ENCODE assay signal across 16 cellular contexts in the genomic region with DNA sequence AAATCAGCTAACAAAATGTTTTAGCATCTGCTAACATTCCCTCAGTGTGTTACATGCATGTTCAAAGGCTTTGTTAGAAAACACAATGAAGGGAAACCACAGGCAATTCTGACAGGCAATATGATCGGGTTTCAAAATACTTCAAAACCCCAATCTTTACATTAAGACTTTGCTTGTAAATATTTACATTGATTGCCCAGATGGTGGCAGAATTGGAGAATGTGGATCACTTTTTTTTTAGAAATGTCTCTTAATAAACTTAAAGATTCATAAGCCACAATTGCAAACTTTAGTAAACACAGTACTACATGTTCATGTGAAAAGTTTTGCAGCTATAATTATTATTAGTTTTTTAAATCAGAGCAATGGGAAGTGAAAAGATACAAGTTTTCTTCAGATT.
A peak's percentile ranks its signal among the peaks of the same experiment; 100 is the strongest.
DNase-seq lines count a peak whose midpoint lies in the region; ATAC-seq and TF ChIP-seq lines count a peak whose summit lies in the region.
"Had no signal": no experiment of that assay in that cellular context is flagged by ENCODE, and none has a peak within 500 bp of the region (broad histone marks: within the 10 kb centered on the region; RNA-seq: fewer than 3 reads in every experiment).

No MANE protein-coding gene starts in this region.

- CTCF ChIA-PET in PC-3 (lab: Charles Lee): no interaction called here

- no peaks in the 10 kb centered on the region for H3K9me2 ChIP-seq in PC-3 (replicated peaks; ENCODE audit: low read length)

- no TSS peak for BruUV-seq in PC-3 (replicated peaks; lab: Mats Ljungman, UMichigan)

- H3F3A ChIP-seq in PC-3 (ENCODE audit: low read length, unreplicated experiment) (no peaks in the 10 kb centered on the region), smooth muscle cell (ENCODE audit: low read depth) (no peaks in the 10 kb centered on the region)

- H3K9ac ChIP-seq in PC-3 (ENCODE audit: low read length) (no peak overlapping the region), smooth muscle cell (ENCODE audit: low read depth) (no peak overlapping the region)
- H3K9ac ChIP-seq: KMS-11 had no signal

- H3K79me2 ChIP-seq in PC-3 (ENCODE audit: low read length): no peaks in the 10 kb centered on the region
- H3K79me2 ChIP-seq in smooth muscle cell (ENCODE audit: low read depth): no peaks in the 10 kb centered on the region

- no peak for ATAC-seq in PC-3
- ATAC-seq in foreskin keratinocyte: no peak
- no peak for ATAC-seq in HG03439 (IDR thresholded peaks at IDR 0.05; ENCODE audit: unreplicated experiment)
- ATAC-seq: HepG2 had no signal

- DNase-seq in PC-3: peak; percentile 15
- DNase-seq in foreskin keratinocyte: no peak
- no peak for DNase-seq in smooth muscle cell (lab: John Stamatoyannopoulos, UW; ENCODE audit: unreplicated experiment)
- DNase-seq in NCI-H2107 treated with DMSO at 0.1 percent for 48 hours (lab: John Stamatoyannopoulos, UW; ENCODE audit: unreplicated experiment): no peak
- DNase-seq in occipital lobe (lab: John Stamatoyannopoulos, UW): no peak
- DNase-seq: Caco-2, DMS79 treated with DMSO at 0.1 percent for 48 hours, HFFc6, NCI-H1092 treated with DMSO at 0.1 percent for 48 hours, NCI-H510A treated with DMSO at 0.1 percent for 48 hours, NCI-H82, SHP77 had no signal

- 74% methylated on average over 1 of the region's 1 CpG for WGBS in smooth muscle cell (ENCODE audit: low lambda C conversion rate)

- H4K20me1 ChIP-seq in PC-3 (ENCODE audit: low read length) (no peaks in the 10 kb centered on the region), smooth muscle cell (ENCODE audit: low read depth) (no peaks in the 10 kb centered on the region)

- intact Hi-C loops in PC-3 (cut with micrococcal nuclease): no loop called here

- H3K27me3 ChIP-seq in PC-3 (ENCODE audit: low read length): no peaks in the 10 kb centered on the region
- no peaks in the 10 kb centered on the region for H3K27me3 ChIP-seq in foreskin keratinocyte
- H3K27me3 ChIP-seq in smooth muscle cell (ENCODE audit: low read depth): no peaks in the 10 kb centered on the region

- no peak overlapping the region for H3K27ac ChIP-seq in PC-3 (ENCODE audit: low read length)
- no peak overlapping the region for H3K27ac ChIP-seq in foreskin keratinocyte
- no peak overlapping the region for H3K27ac ChIP-seq in smooth muscle cell (ENCODE audit: low read depth)
- H3K27ac ChIP-seq: KMS-11 had no signal

- H3K4me2 ChIP-seq in PC-3 (ENCODE audit: low read length): peak overlapping the region; percentile 13; the same call in 1 of the 2 replicates
- no peak overlapping the region for H3K4me2 ChIP-seq in smooth muscle cell
- H3K4me2 ChIP-seq: KMS-11 had no signal

- POLR2A ChIA-PET in PC-3 (lab: Charles Lee; ENCODE audit: unreplicated experiment): interaction anchor here (0.6 to 0.7 kb wide), 2 partner anchors 475 to 656 kb away, joined by 3 to 4 read pairs; no protein-coding TSS in a partner anchor

- H3K9me3 ChIP-seq in PC-3 (ENCODE audit: low read length): no peaks in the 10 kb centered on the region
- no peaks in the 10 kb centered on the region for H3K9me3 ChIP-seq in smooth muscle cell (replicated peaks; ENCODE audit: low read depth)
- H3K9me3 ChIP-seq: Caco-2 had no signal

- no peak overlapping the region for H3K4me3 ChIP-seq in PC-3 (ENCODE audit: low read length)
- no peak overlapping the region for H3K4me3 ChIP-seq in smooth muscle cell

- TF ChIP-seq CTCF in LNCAP (IDR thresholded peaks at IDR 0.05) (peak; percentile 20; the same call in 1 of the 2 replicates), PC-3 (conservative IDR thresholded peaks at IDR 0.05; ENCODE audit: low read depth, low read length) (peak; percentile 54), foreskin keratinocyte (conservative IDR thresholded peaks at IDR 0.05) (peak; percentile 41), smooth muscle cell (IDR thresholded peaks at IDR 0.05; ENCODE audit: borderline replicate concordance, insufficient read depth, poor library complexity, severe bottlenecking) (no peak)

- H3K4me1 ChIP-seq in PC-3 (ENCODE audit: insufficient read depth, low read length) (peaks cover 6% of the 10 kb centered on the region; the same call in 1 of the 2 replicates), foreskin keratinocyte (no peaks in the 10 kb centered on the region), smooth muscle cell (ENCODE audit: low read depth) (no peaks in the 10 kb centered on the region)
- H3K4me1 ChIP-seq: Caco-2 had no signal

- H3K36me3 ChIP-seq in PC-3 (ENCODE audit: low read depth, low read length) (no peaks in the 10 kb centered on the region), smooth muscle cell (ENCODE audit: low read depth) (no peaks in the 10 kb centered on the region)

- no peak overlapping the region for H2AFZ ChIP-seq in PC-3 (ENCODE audit: low read length)
- peak overlapping the region; percentile 25 for H2AFZ ChIP-seq in smooth muscle cell (ENCODE audit: low read depth)
